Comparison of ENCODE assay signal across 8 cellular contexts in genomic region chr4:173370477-173371291, GRCh38. TPM values are rescaled to one million over a fixed set of nuclear protein-coding genes. Genes with fewer than 3 reads are reported as not detected.
DNase-seq lines count a peak whose midpoint lies in the region; ATAC-seq and TF ChIP-seq lines count a peak whose summit lies in the region.

SAP30 (plus strand) TSS chr4:173370954; CDS start chr4:173371183, 229 bp downstream.

- WGBS in suprapubic skin = under 1% methylated on average over 39 of the region's 72 CpGs

- H3K4me3 Mint-ChIP-seq in activated naive CD4-positive, alpha-beta T cell treated with anti-CD3 and anti-CD28 coated beads, Interleukin-2, amount 50 U/mL, for 24 hours = peak within 1 kb of the TSS; percentile 99

- peak within 1 kb of the TSS; percentile 78 for H3K4me3 ChIP-seq in GM06990 (replicated peaks; ENCODE audit: low read depth, low read length)
- peak within 1 kb of the TSS; percentile 84 for H3K4me3 ChIP-seq in suprapubic skin

- H3K27me3 ChIP-seq in GM06990 (replicated peaks; ENCODE audit: control insufficient read depth, insufficient read depth, low read length) = no peaks in the 10 kb centered on the region
- H3K27me3 ChIP-seq in suprapubic skin = no peaks in the 10 kb centered on the region

- no peaks in the 10 kb centered on the region; the same call in 1 of the 2 replicates for H3K36me3 ChIP-seq in GM06990 (ENCODE audit: control insufficient read depth, insufficient read depth, low read length)
- no peaks in the 10 kb centered on the region for H3K36me3 ChIP-seq in suprapubic skin

- TF ChIP-seq CTCF in GM06990 (IDR thresholded peaks at IDR 0.05; ENCODE audit: insufficient read depth, low read length, poor library complexity, severe bottlenecking) (no peak), suprapubic skin (IDR thresholded peaks at IDR 0.05) (no peak)

- peak within 1 kb of the TSS; percentile 93 for H3K27ac ChIP-seq in suprapubic skin

- peak in 1 of 2 donors; percentile 89 for TF ChIP-seq POLR2A in suprapubic skin (IDR thresholded peaks at IDR 0.05)

- peaks cover 21% of the 10 kb centered on the region for H3K4me1 ChIP-seq in suprapubic skin

- H3K36me3 Mint-ChIP-seq in activated naive CD4-positive, alpha-beta T cell treated with anti-CD3 and anti-CD28 coated beads, Interleukin-2, amount 50 U/mL, for 24 hours = no peaks in the 10 kb centered on the region

- ATAC-seq in HG02588 (IDR thresholded peaks at IDR 0.05; ENCODE audit: unreplicated experiment) (peak; percentile 68), SK-N-SH treated with all-trans-retinoic acid at 6 μM for 48 hours (peak; percentile 86)

- H3K9me3 ChIP-seq in suprapubic skin = no peaks in the 10 kb centered on the region

- peaks cover 15% of the 10 kb centered on the region for H3K4me1 Mint-ChIP-seq in activated naive CD4-positive, alpha-beta T cell treated with anti-CD3 and anti-CD28 coated beads, Interleukin-2, amount 50 U/mL, for 24 hours

- H3K27me3 Mint-ChIP-seq in activated naive CD4-positive, alpha-beta T cell treated with anti-CD3 and anti-CD28 coated beads, Interleukin-2, amount 50 U/mL, for 24 hours = peaks cover 14% of the 10 kb centered on the region

- H3K9me3 Mint-ChIP-seq in activated naive CD4-positive, alpha-beta T cell treated with anti-CD3 and anti-CD28 coated beads, Interleukin-2, amount 50 U/mL, for 24 hours = no peaks in the 10 kb centered on the region

- no peak for TF ChIP-seq EP300 in suprapubic skin (IDR thresholded peaks at IDR 0.05)

- peak within 1 kb of the TSS; percentile 98 for H3K27ac Mint-ChIP-seq in activated naive CD4-positive, alpha-beta T cell treated with anti-CD3 and anti-CD28 coated beads, Interleukin-2, amount 50 U/mL, for 24 hours

- DNase-seq in GM06990 (ENCODE audit: extremely low read depth, insufficient read length) = peak; percentile 99
- DNase-seq in NCI-H1092 (lab: John Stamatoyannopoulos, UW) = peak; percentile 98
- DNase-seq in globus pallidus (ENCODE audit: low spot score) = peak; percentile 98
- DNase-seq in nucleus accumbens (lab: John Stamatoyannopoulos, UW) = peak; percentile 76 to 99 (median 97)
- peak; percentile 99 for DNase-seq in suprapubic skin (ENCODE audit: low spot score in 2 of 2)

TF ChIP-seq in SK-N-SH treated with all-trans-retinoic acid at 6 μM for 48 hours, 23 proteins besides CTCF, POLR2A, EP300 and RAD21:
- TF ChIP-seq POU6F1 (CRISPR knock-in tag; IDR thresholded peaks at IDR 0.05; ENCODE audit: borderline replicate concordance, low read depth) = no peak
- TF ChIP-seq CSRNP3 (CRISPR knock-in tag; IDR thresholded peaks at IDR 0.05) = no peak
- TF ChIP-seq CSDC2 (CRISPR knock-in tag; IDR thresholded peaks at IDR 0.05) = no peak
- TF ChIP-seq ZC3H10 (CRISPR knock-in tag; IDR thresholded peaks at IDR 0.05) = no peak
- TF ChIP-seq TSHZ2 (CRISPR knock-in tag; IDR thresholded peaks at IDR 0.05) = no peak
- no peak for TF ChIP-seq GLIS3 (CRISPR knock-in tag; IDR thresholded peaks at IDR 0.05)
- no peak for TF ChIP-seq ZNF565 (CRISPR knock-in tag; conservative IDR thresholded peaks at IDR 0.05; ENCODE audit: low read depth)

RNA-seq across cellular contexts. Expression of gene SAP30, which starts in this region (rescaled TPM):
- total RNA-seq in suprapubic skin = 10 to 100 TPM; 10.9 to 18.4 (median 16.0) TPM

Comparison
In these comparisons a context has a peak if more than half of its experiments do, and no peak if none do; other contexts are left out.
1. Peak in every context shown above with its lines: DNase-seq, ATAC-seq, H3K4me3 ChIP-seq and H3K27ac ChIP-seq.